In genomic region chr19:40716655-40717324, GRCh38 we compare ENCODE assay signal across 1 cellular context.
A peak's percentile ranks its signal among the peaks of the same experiment; 100 is the strongest.
TF ChIP-seq lines count a peak whose summit lies in the region.

TSS of gene COQ8B (minus strand) at chr19:40716886. CDS start at chr19:40714632, 2,254 bp downstream.
TSS of gene ITPKC (plus strand) at chr19:40717112. CDS start at chr19:40717136, 24 bp downstream.

TF ChIP-seq in HepG2, 621 proteins besides CTCF, POLR2A, EP300 and RAD21 (continued from another document and continues in another):
- TF ChIP-seq UBTF (CRISPR knock-in tag; IDR thresholded peaks at IDR 0.05) (0 out of 2 replicates have a peak, but pooled peaks have one; percentile 43), ZBTB46 (CRISPR knock-in tag; IDR thresholded peaks at IDR 0.05; ENCODE audit: borderline replicate concordance) (no peak), ZBTB44 (CRISPR knock-in tag; IDR thresholded peaks at IDR 0.05) (no peak), DNMT3B (CRISPR knock-in tag; conservative IDR thresholded peaks at IDR 0.05) (no peak), ATAD3A (CRISPR knock-in tag; IDR thresholded peaks at IDR 0.05) (no peak), KLF15 (CRISPR knock-in tag; IDR thresholded peaks at IDR 0.05; ENCODE audit: borderline replicate concordance) (no peak), BORCS8-MEF2B (CRISPR knock-in tag; IDR thresholded peaks at IDR 0.05) (no peak), ZNF12 (CRISPR knock-in tag; IDR thresholded peaks at IDR 0.05) (no peak), KDM5B (CRISPR knock-in tag; IDR thresholded peaks at IDR 0.05; ENCODE audit: borderline replicate concordance) (no peak), ISX (CRISPR knock-in tag; conservative IDR thresholded peaks at IDR 0.05) (no peak), ATM (IDR thresholded peaks at IDR 0.05; ENCODE audit: borderline replicate concordance) (no peak), YEATS4 (CRISPR knock-in tag; IDR thresholded peaks at IDR 0.05; ENCODE audit: borderline replicate concordance) (0 out of 2 replicates have a peak, but pooled peaks have one; percentile 62), BATF2 (CRISPR knock-in tag; IDR thresholded peaks at IDR 0.05) (no peak), TIGD3 (CRISPR knock-in tag; IDR thresholded peaks at IDR 0.05; ENCODE audit: borderline replicate concordance) (no peak), ZNF24 (IDR thresholded peaks at IDR 0.05) (no peak), ZBTB14 (CRISPR knock-in tag; IDR thresholded peaks at IDR 0.05) (no peak), ZNF775 (CRISPR knock-in tag; IDR thresholded peaks at IDR 0.05; ENCODE audit: borderline replicate concordance) (no peak), ZSCAN29 (CRISPR knock-in tag; conservative IDR thresholded peaks at IDR 0.05) (no peak), ZSCAN12 (CRISPR knock-in tag; IDR thresholded peaks at IDR 0.05) (no peak), DR1 (CRISPR knock-in tag; IDR thresholded peaks at IDR 0.05) (0 out of 2 replicates have a peak, but pooled peaks have one; percentile 29), PRMT3 (CRISPR knock-in tag; IDR thresholded peaks at IDR 0.05; ENCODE audit: borderline replicate concordance, low read depth) (no peak), AGO1 (IDR thresholded peaks at IDR 0.05; ENCODE audit: low read depth, low read length, poor library complexity, severe bottlenecking) (no peak), ZNF660 (CRISPR knock-in tag; IDR thresholded peaks at IDR 0.05; ENCODE audit: borderline replicate concordance, low read depth) (no peak), SYNCRIP (IDR thresholded peaks at IDR 0.05; ENCODE audit: insufficient read depth, low read depth, low read length) (no peak), AGO2 (optimal IDR thresholded peaks at IDR 0.05; ENCODE audit: low read depth, low read length) (peak; percentile 47), ZBTB1 (CRISPR knock-in tag; IDR thresholded peaks at IDR 0.05; ENCODE audit: borderline replicate concordance) (no peak), SAP130 (CRISPR knock-in tag; IDR thresholded peaks at IDR 0.05; ENCODE audit: low read depth) (peak; percentile 82), ZC3H13 (CRISPR knock-in tag; IDR thresholded peaks at IDR 0.05) (no peak), DPF2 (CRISPR knock-in tag; IDR thresholded peaks at IDR 0.05; ENCODE audit: borderline replicate concordance, low read depth) (no peak), ZNF17 (CRISPR knock-in tag; IDR thresholded peaks at IDR 0.05) (no peak), GABPB1 (CRISPR knock-in tag; IDR thresholded peaks at IDR 0.05) (peak; percentile 95), KLF12 (CRISPR knock-in tag; IDR thresholded peaks at IDR 0.05; ENCODE audit: borderline replicate concordance) (peak; percentile 52; the same call in 1 of the 2 replicates), ZNF382 (CRISPR knock-in tag; IDR thresholded peaks at IDR 0.05; ENCODE audit: borderline replicate concordance) (no peak), NCOA1 (CRISPR knock-in tag; IDR thresholded peaks at IDR 0.05) (no peak), CHD2 (IDR thresholded peaks at IDR 0.05; ENCODE audit: low read depth, low read length) (peak; percentile 78), ZNF317 (CRISPR knock-in tag; IDR thresholded peaks at IDR 0.05) (0 out of 2 replicates have a peak, but pooled peaks have one; percentile 28), ZBTB42 (CRISPR knock-in tag; IDR thresholded peaks at IDR 0.05) (no peak), RBM39 (IDR thresholded peaks at IDR 0.05; ENCODE audit: low read depth, low read length, poor library complexity, severe bottlenecking) (peak; percentile 41), GTF2F1 (IDR thresholded peaks at IDR 0.05; ENCODE audit: low read length) (no peak), MED13 (CRISPR knock-in tag; IDR thresholded peaks at IDR 0.05) (no peak), ZNF574 (CRISPR knock-in tag; IDR thresholded peaks at IDR 0.05) (peak; percentile 70), KLF9 (CRISPR knock-in tag; IDR thresholded peaks at IDR 0.05; ENCODE audit: low read depth) (no peak), ZNF33B (CRISPR knock-in tag; IDR thresholded peaks at IDR 0.05) (no peak), GATAD2A (CRISPR knock-in tag; IDR thresholded peaks at IDR 0.05) (peak; percentile 50; the same call in 1 of the 2 replicates), FOXC1 (CRISPR knock-in tag; IDR thresholded peaks at IDR 0.05; ENCODE audit: borderline replicate concordance) (no peak), GZF1 (CRISPR knock-in tag; IDR thresholded peaks at IDR 0.05) (no peak), NR2C2 (CRISPR knock-in tag; IDR thresholded peaks at IDR 0.05; ENCODE audit: borderline replicate concordance) (0 out of 2 replicates have a peak, but pooled peaks have one; percentile 26), SIN3A (IDR thresholded peaks at IDR 0.05; ENCODE audit: borderline replicate concordance, low read depth, low read length) (no peak; the same call in none of the 2 replicates), HIC2 (CRISPR knock-in tag; IDR thresholded peaks at IDR 0.05; ENCODE audit: low read depth) (no peak), TEAD3 (CRISPR knock-in tag; optimal IDR thresholded peaks at IDR 0.05; ENCODE audit: borderline replicate concordance) (peak; percentile 89), FOXM1 (CRISPR knock-in tag; IDR thresholded peaks at IDR 0.05) (no peak), ZNF703 (CRISPR knock-in tag; IDR thresholded peaks at IDR 0.05; ENCODE audit: borderline replicate concordance) (no peak), CBFB (CRISPR knock-in tag; IDR thresholded peaks at IDR 0.05) (no peak), RXRB (CRISPR knock-in tag; IDR thresholded peaks at IDR 0.05; ENCODE audit: borderline replicate concordance) (peak; percentile 39; the same call in 1 of the 2 replicates), ZNF350 (CRISPR knock-in tag; IDR thresholded peaks at IDR 0.05; ENCODE audit: borderline replicate concordance, low read depth) (no peak), TEF (CRISPR knock-in tag; IDR thresholded peaks at IDR 0.05) (no peak), ZNF326 (CRISPR knock-in tag; IDR thresholded peaks at IDR 0.05; ENCODE audit: borderline replicate concordance) (no peak), CREB1 (IDR thresholded peaks at IDR 0.05) (peak; percentile 79), CREB1 (CRISPR knock-in tag; IDR thresholded peaks at IDR 0.05) (peak; percentile 94), ZNF747 (CRISPR knock-in tag; IDR thresholded peaks at IDR 0.05; ENCODE audit: borderline replicate concordance) (no peak), ZNF841 (CRISPR knock-in tag; IDR thresholded peaks at IDR 0.05; ENCODE audit: borderline replicate concordance) (no peak), CREBL2 (CRISPR knock-in tag; IDR thresholded peaks at IDR 0.05; ENCODE audit: borderline replicate concordance) (no peak)
